7 cellular contexts compared by ENCODE assay signal in genomic region chr2:44074795-44075194, GRCh38.
DNase-seq lines count a peak whose midpoint lies in the region; ATAC-seq and TF ChIP-seq lines count a peak whose summit lies in the region.
"Not testable (repeated sequence)": the region's sequence is repeated elsewhere in the genome, so short reads cannot be mapped to it uniquely, and the experiment has no call there.

No MANE protein-coding gene starts in this region.

- not testable (repeated sequence) for DNase-seq in right lobe of liver; vagina (ENCODE audit: extremely low spot score in 2 of 2)
- DNase-seq in myocyte (ENCODE audit: low read depth) (peak; percentile 15), psoas muscle (peak in 1 of 2 donors; percentile 55)

- not testable (repeated sequence) for TF ChIP-seq CTCF in right lobe of liver (IDR thresholded peaks at IDR 0.05); psoas muscle (IDR thresholded peaks at IDR 0.05); vagina (IDR thresholded peaks at IDR 0.05)

- H3K9me3 ChIP-seq in right lobe of liver; psoas muscle; skeletal muscle tissue (ENCODE audit: control insufficient read depth in 3 of 3, low read length in 3 of 3); vagina: not testable (repeated sequence)

- not testable (repeated sequence) for H3K27me3 ChIP-seq in layer of hippocampus (ENCODE audit: control insufficient read depth, insufficient read depth, low read length); right lobe of liver; psoas muscle (ENCODE audit: insufficient read depth in 3 of 3, low read length in 2 of 3); skeletal muscle tissue (ENCODE audit: control insufficient read depth in 3 of 3, insufficient read depth in 3 of 3, low read length in 3 of 3); vagina

- H3K27ac ChIP-seq in cingulate gyrus (ENCODE audit: low read depth, low read length): peak overlapping the region; percentile 39
- peak overlapping the region; percentile 10 for H3K27ac ChIP-seq in layer of hippocampus (ENCODE audit: low read depth, low read length)
- H3K27ac ChIP-seq in right lobe of liver: peak overlapping the region in 2 of 3 donors; percentile 56 to 97
- H3K27ac ChIP-seq in psoas muscle: peak overlapping the region; percentile 91
- peak overlapping the region; percentile 96 for H3K27ac ChIP-seq in skeletal muscle tissue (ENCODE audit: low read depth, low read length)
- peak overlapping the region; percentile 16 for H3K27ac ChIP-seq in vagina

- H3K9ac ChIP-seq in skeletal muscle tissue (ENCODE audit: low read depth in 1 of 3, low read length in 3 of 3): not testable (repeated sequence)

- intact Hi-C loops in right lobe of liver (cut with DNase I); vagina (cut with DNase I): not testable (repeated sequence)
- intact Hi-C loops in psoas muscle (cut with DNase I): loop anchor here in 1 of 2 donors (5.0 kb wide), 1 partner anchor 288 kb away; the partner anchor contains the start of genes CAMKMT and PREPL

- 53% methylated on average over 9 of the region's 10 CpGs for WGBS in right lobe of liver (ENCODE audit: insufficient coverage, low coverage, low lambda C conversion rate, missing lambda C conversion rate)
- 34 to 61% (median 36%) methylated on average over 9 to 10 of the region's 10 CpGs for WGBS in psoas muscle, 3 donors

- H3K4me3 ChIP-seq in right lobe of liver; psoas muscle; skeletal muscle tissue (ENCODE audit: low read length in 3 of 3); vagina: not testable (repeated sequence)

- H3K36me3 ChIP-seq in right lobe of liver; psoas muscle (ENCODE audit: insufficient read depth in 1 of 2, low read depth in 1 of 2); skeletal muscle tissue (ENCODE audit: control insufficient read depth in 3 of 3, insufficient read depth in 3 of 3, low read length in 3 of 3); vagina: not testable (repeated sequence)

- H3K4me1 ChIP-seq in right lobe of liver (peaks cover 0 to 13% (median 0%) of the 10 kb centered on the region in 4 donors), psoas muscle (peaks cover 16% of the 10 kb centered on the region), skeletal muscle tissue (ENCODE audit: control insufficient read depth in 3 of 3, insufficient read depth in 3 of 3, low read length in 3 of 3) (peaks cover 6 to 17% (median 6%) of the 10 kb centered on the region in 3 donors)
- H3K4me1 ChIP-seq in vagina: not testable (repeated sequence)

- ATAC-seq in right lobe of liver: not testable (repeated sequence)
- ATAC-seq in psoas muscle: peak; percentile 36 to 67 (median 56)

- TF ChIP-seq POLR2A in right lobe of liver (IDR thresholded peaks at IDR 0.05); vagina (IDR thresholded peaks at IDR 0.05): not testable (repeated sequence)

Comparison
In these comparisons a context has a peak if more than half of its experiments do, and no peak if none do; other contexts are left out.
1. H3K27ac ChIP-seq: peak in every context shown above with its lines; median percentile 96 in skeletal muscle tissue; 91 in psoas muscle; 76 in right lobe of liver; 39 in cingulate gyrus; 16 in vagina; 10 in layer of hippocampus.